ENCODE assay signal across 21 cellular contexts in the genomic region with DNA sequence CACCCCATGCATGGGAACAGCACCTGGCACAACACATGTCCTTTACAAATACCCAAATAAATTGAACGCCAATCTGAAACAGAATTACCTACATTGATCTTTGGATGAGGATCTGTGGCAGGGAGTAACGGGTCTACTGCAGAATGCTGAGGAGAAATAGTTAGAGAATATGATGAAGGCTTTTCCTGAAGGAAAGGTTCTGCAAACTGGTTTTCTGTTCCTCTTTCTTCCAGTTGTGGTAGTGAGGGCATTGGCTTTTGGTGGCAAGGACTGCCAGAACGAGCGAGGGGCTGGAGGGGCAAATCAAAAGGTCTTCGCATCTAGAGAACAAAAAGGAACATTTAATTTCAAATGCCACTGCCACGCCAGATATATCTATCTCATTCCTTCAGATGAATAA.
"Had no signal": no experiment of that assay in that cellular context is flagged by ENCODE, and none has a peak within 500 bp of the region (broad histone marks: within the 10 kb centered on the region; RNA-seq: fewer than 3 reads in every experiment).

No MANE protein-coding gene starts in this region.

- H3K27me3 ChIP-seq: SJSA1 had no signal

- H3K4me3 ChIP-seq: SJSA1, SK-N-MC had no signal

- H3K27ac ChIP-seq: SJSA1, SK-N-MC had no signal

- H3K4me1 ChIP-seq: SJSA1 had no signal

- DNase-seq: IMR-90, Kasumi-1, KG1, MM.1S, NCI-H1092 treated with DMSO at 0.1 percent for 48 hours, NCI-H1436, NCI-H187, NCI-H2029, NCI-H2081 treated with DMSO at 0.1 percent for 48 hours, NCI-H2171, NCI-H226, NCI-H446, NCI-H510A, NCI-H524 treated with DMSO at 0.1 percent for 48 hours, NCI-H69, NCI-H774, Right ventricle myocardium superior, RPMI8226, SIG-M5 had no signal
